In the genomic region with DNA sequence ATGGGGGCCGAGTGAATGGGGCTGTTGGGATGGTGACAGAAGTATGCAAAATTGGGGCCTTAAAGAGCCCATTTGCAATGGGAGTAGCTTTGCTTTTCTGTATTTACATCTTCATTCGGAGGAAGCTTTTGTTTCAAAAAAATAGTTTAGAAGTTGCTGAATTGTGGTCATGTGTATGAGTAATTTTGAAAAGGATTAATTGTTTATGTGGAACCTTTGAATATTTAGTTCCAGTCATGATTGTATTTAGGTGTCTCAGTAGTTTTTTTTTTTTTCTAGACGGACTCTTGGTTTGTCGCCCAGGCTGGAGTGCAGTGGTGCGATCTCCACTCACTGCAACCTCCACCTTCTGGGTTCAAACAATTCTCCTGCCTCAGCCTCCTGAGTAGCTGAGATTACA, we compare ENCODE assay signal across 1 cellular context.
TF ChIP-seq lines count a peak whose summit lies in the region.

No MANE protein-coding gene starts in this region.

TF ChIP-seq in GM12878, 131 proteins besides CTCF, POLR2A, EP300 and RAD21:
- TF ChIP-seq, protein P1, sequence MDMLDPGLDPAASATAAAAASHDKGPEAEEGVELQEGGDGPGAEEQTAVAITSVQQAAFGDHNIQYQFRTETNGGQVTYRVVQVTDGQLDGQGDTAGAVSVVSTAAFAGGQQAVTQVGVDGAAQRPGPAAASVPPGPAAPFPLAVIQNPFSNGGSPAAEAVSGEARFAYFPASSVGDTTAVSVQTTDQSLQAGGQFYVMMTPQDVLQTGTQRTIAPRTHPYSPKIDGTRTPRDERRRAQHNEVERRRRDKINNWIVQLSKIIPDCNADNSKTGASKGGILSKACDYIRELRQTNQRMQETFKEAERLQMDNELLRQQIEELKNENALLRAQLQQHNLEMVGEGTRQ (IDR thresholded peaks at IDR 0.05; ENCODE audit: borderline replicate concordance, low read depth, low read length): no peak
- TF ChIP-seq, protein P2, sequence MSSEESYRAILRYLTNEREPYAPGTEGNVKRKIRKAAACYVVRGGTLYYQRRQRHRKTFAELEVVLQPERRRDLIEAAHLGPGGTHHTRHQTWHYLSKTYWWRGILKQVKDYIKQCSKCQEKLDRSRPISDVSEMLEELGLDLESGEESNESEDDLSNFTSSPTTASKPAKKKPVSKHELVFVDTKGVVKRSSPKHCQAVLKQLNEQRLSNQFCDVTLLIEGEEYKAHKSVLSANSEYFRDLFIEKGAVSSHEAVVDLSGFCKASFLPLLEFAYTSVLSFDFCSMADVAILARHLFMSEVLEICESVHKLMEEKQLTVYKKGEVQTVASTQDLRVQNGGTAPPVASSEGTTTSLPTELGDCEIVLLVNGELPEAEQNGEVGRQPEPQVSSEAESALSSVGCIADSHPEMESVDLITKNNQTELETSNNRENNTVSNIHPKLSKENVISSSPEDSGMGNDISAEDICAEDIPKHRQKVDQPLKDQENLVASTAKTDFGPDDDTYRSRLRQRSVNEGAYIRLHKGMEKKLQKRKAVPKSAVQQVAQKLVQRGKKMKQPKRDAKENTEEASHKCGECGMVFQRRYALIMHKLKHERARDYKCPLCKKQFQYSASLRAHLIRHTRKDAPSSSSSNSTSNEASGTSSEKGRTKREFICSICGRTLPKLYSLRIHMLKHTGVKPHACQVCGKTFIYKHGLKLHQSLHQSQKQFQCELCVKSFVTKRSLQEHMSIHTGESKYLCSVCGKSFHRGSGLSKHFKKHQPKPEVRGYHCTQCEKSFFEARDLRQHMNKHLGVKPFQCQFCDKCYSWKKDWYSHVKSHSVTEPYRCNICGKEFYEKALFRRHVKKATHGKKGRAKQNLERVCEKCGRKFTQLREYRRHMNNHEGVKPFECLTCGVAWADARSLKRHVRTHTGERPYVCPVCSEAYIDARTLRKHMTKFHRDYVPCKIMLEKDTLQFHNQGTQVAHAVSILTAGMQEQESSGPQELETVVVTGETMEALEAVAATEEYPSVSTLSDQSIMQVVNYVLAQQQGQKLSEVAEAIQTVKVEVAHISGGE (CRISPR knock-in tag; IDR thresholded peaks at IDR 0.05): no peak
- 0 out of 2 replicates have a peak, but pooled peaks have one; percentile 36 for TF ChIP-seq JUND (IDR thresholded peaks at IDR 0.05; ENCODE audit: low read depth, low read length)
- no peak for TF ChIP-seq CBX5 (IDR thresholded peaks at IDR 0.05; ENCODE audit: low read depth)
- no peak for TF ChIP-seq SIX5 (IDR thresholded peaks at IDR 0.05; ENCODE audit: low read depth, low read length, severe bottlenecking)
- TF ChIP-seq MTA2 (IDR thresholded peaks at IDR 0.05; ENCODE audit: low read depth): peak; percentile 47
- TF ChIP-seq JUNB (IDR thresholded peaks at IDR 0.05): peak; percentile 60
- peak; percentile 75 for TF ChIP-seq RUNX3 (IDR thresholded peaks at IDR 0.05; ENCODE audit: low read length)
- no peak for TF ChIP-seq CUX1 (IDR thresholded peaks at IDR 0.05; ENCODE audit: insufficient replicate concordance, low read depth, low read length)
- TF ChIP-seq, protein P3, sequence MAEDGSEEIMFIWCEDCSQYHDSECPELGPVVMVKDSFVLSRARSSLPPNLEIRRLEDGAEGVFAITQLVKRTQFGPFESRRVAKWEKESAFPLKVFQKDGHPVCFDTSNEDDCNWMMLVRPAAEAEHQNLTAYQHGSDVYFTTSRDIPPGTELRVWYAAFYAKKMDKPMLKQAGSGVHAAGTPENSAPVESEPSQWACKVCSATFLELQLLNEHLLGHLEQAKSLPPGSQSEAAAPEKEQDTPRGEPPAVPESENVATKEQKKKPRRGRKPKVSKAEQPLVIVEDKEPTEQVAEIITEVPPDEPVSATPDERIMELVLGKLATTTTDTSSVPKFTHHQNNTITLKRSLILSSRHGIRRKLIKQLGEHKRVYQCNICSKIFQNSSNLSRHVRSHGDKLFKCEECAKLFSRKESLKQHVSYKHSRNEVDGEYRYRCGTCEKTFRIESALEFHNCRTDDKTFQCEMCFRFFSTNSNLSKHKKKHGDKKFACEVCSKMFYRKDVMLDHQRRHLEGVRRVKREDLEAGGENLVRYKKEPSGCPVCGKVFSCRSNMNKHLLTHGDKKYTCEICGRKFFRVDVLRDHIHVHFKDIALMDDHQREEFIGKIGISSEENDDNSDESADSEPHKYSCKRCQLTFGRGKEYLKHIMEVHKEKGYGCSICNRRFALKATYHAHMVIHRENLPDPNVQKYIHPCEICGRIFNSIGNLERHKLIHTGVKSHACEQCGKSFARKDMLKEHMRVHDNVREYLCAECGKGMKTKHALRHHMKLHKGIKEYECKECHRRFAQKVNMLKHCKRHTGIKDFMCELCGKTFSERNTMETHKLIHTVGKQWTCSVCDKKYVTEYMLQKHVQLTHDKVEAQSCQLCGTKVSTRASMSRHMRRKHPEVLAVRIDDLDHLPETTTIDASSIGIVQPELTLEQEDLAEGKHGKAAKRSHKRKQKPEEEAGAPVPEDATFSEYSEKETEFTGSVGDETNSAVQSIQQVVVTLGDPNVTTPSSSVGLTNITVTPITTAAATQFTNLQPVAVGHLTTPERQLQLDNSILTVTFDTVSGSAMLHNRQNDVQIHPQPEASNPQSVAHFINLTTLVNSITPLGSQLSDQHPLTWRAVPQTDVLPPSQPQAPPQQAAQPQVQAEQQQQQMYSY (CRISPR knock-in tag; IDR thresholded peaks at IDR 0.05): no peak
- TF ChIP-seq NR2C2 (IDR thresholded peaks at IDR 0.05; ENCODE audit: borderline replicate concordance, control insufficient read depth, insufficient read length, low read depth): no peak
- no peak for TF ChIP-seq ATF7 (IDR thresholded peaks at IDR 0.05; ENCODE audit: low read depth)
- peak; percentile 58 for TF ChIP-seq ZNF384 (IDR thresholded peaks at IDR 0.05; ENCODE audit: borderline replicate concordance, low read depth, low read length)
- TF ChIP-seq, protein P4, sequence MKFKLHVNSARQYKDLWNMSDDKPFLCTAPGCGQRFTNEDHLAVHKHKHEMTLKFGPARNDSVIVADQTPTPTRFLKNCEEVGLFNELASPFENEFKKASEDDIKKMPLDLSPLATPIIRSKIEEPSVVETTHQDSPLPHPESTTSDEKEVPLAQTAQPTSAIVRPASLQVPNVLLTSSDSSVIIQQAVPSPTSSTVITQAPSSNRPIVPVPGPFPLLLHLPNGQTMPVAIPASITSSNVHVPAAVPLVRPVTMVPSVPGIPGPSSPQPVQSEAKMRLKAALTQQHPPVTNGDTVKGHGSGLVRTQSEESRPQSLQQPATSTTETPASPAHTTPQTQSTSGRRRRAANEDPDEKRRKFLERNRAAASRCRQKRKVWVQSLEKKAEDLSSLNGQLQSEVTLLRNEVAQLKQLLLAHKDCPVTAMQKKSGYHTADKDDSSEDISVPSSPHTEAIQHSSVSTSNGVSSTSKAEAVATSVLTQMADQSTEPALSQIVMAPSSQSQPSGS (IDR thresholded peaks at IDR 0.05; ENCODE audit: low read length): peak; percentile 56; the same call in 1 of the 2 replicates
- TF ChIP-seq CBX3 (IDR thresholded peaks at IDR 0.05; ENCODE audit: borderline replicate concordance, low read depth): no peak
- peak; percentile 25; the same call in 1 of the 2 replicates for TF ChIP-seq NFIC (IDR thresholded peaks at IDR 0.05; ENCODE audit: low read depth, low read length)
- TF ChIP-seq TCF7 (IDR thresholded peaks at IDR 0.05; ENCODE audit: borderline replicate concordance): no peak
TF ChIP-seq in GM12878: peak in this region for 7.
